ENCODE assay signal across 9 cellular contexts in the genomic region with DNA sequence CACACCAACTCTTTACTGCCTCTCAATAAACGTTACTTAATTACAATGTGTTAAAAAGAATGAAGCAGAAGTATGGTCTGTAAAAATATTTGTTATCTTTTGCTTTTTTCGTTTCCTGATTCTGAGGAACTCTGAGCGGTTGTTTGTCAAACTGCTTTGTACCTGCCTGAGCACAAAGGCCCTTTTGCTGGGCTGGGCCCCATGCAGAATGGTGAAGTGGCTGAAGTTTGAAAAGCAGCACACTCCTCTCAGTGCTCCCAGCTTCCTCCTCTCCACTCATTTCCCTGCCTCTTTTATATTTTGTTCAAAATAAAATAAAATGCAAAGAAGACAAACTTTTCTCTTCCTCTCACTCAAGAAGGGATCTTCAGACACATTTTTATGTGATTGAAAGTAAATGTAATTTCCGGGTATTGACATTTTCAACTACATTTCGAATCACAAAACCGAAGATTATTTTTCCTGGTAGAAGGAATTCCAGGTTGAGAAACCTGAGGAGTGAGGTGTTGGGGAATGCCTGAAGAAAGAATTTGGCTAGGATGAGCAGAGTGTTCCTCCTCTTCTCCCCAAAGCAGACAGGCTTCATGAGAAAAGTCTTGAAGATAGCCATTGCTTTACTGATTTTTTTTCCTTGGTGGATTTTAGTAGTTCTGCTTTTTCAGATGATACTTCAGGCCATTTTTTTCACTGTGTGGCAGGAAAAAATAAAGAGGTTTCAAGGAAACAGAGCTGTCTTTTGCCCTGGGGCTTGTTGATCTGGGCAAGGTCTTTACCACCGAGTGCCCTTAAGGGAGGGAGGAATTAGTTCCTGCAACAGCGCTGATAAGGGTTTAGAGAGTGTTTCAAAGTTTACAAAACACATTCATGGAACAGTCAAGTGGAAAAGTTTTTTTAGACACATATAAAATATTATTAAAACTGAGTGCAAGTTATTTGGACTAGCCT.
DNase-seq lines count a peak whose midpoint lies in the region; ATAC-seq, FAIRE-seq and TF ChIP-seq lines count a peak whose summit lies in the region.
"Had no signal": no experiment of that assay in that cellular context is flagged by ENCODE, and none has a peak within 500 bp of the region (broad histone marks: within the 10 kb centered on the region; RNA-seq: fewer than 3 reads in every experiment).

No MANE protein-coding gene starts in this region.

- H3K27ac Mint-ChIP-seq in activated naive CD8-positive, alpha-beta T cell treated with anti-CD3 and anti-CD28 coated beads for 36 hours: peak overlapping the region; percentile 88

- H3K36me3 ChIP-seq in muscle layer of duodenum (ENCODE audit: control insufficient read depth in 1 of 2, insufficient read depth in 2 of 2, low read length in 2 of 2): no peaks in the 10 kb centered on the region

- H3K27me3 Mint-ChIP-seq in activated naive CD8-positive, alpha-beta T cell treated with anti-CD3 and anti-CD28 coated beads for 36 hours: no peaks in the 10 kb centered on the region

- no peaks in the 10 kb centered on the region for H3K27me3 ChIP-seq in muscle layer of duodenum (ENCODE audit: low read depth, low read length)

- no peak overlapping the region for H3K4me3 ChIP-seq in muscle layer of duodenum (ENCODE audit: low read depth in 1 of 2, low read length in 2 of 2)

- no peak for FAIRE-seq in GM12891 (lab: Jason Lieb, UNC)

- TF ChIP-seq POLR2A in GM12891 (IDR thresholded peaks at IDR 0.05; ENCODE audit: low read depth, low read length): no peak

- peak overlapping the region; percentile 18 for H3K27ac ChIP-seq in muscle layer of duodenum (ENCODE audit: low read length)

- no peaks in the 10 kb centered on the region for H3K9me3 ChIP-seq in muscle layer of duodenum (ENCODE audit: control insufficient read depth in 1 of 2, low read length in 2 of 2)

- peaks cover 34% of the 10 kb centered on the region for H3K4me1 Mint-ChIP-seq in activated naive CD8-positive, alpha-beta T cell treated with anti-CD3 and anti-CD28 coated beads for 36 hours

- H3K4me1 ChIP-seq in muscle layer of duodenum (ENCODE audit: control insufficient read depth in 1 of 2, insufficient read depth in 2 of 2, low read length in 2 of 2): no peaks in the 10 kb centered on the region

- ATAC-seq in GM18858 (IDR thresholded peaks at IDR 0.05; ENCODE audit: unreplicated experiment): no peak

- DNase-seq in GM12891 (ENCODE audit: insufficient read length, low spot score) (no peak), NCI-H774 (lab: John Stamatoyannopoulos, UW) (peak; percentile 13), NCI-H1092 (lab: John Stamatoyannopoulos, UW) (no peak), activated gamma-delta T cell treated with Interleukin-2 at 50 U/mL for 16 hours (no peak), SHP77 treated with DMSO at 0.1 percent for 48 hours (lab: John Stamatoyannopoulos, UW) (no peak)
- DNase-seq in activated naive CD8-positive, alpha-beta T cell treated with anti-CD3 and anti-CD28 coated beads for 36 hours: no peak
- DNase-seq: NCI-H2081 had no signal

- H3K9me3 Mint-ChIP-seq in activated naive CD8-positive, alpha-beta T cell treated with anti-CD3 and anti-CD28 coated beads for 36 hours: peaks cover 23% of the 10 kb centered on the region

- H3K4me3 Mint-ChIP-seq in activated naive CD8-positive, alpha-beta T cell treated with anti-CD3 and anti-CD28 coated beads for 36 hours: peak overlapping the region; percentile 37

- peaks cover 17% of the 10 kb centered on the region for H3K36me3 Mint-ChIP-seq in activated naive CD8-positive, alpha-beta T cell treated with anti-CD3 and anti-CD28 coated beads for 36 hours

TF ChIP-seq in GM12891, 5 proteins besides CTCF, POLR2A, EP300 and RAD21:
- TF ChIP-seq SPI1 (IDR thresholded peaks at IDR 0.05; ENCODE audit: low read depth, low read length) (0 out of 2 replicates have a peak, but pooled peaks have one; percentile 2), POLR2AphosphoS5 (IDR thresholded peaks at IDR 0.05; ENCODE audit: low read depth, low read length) (no peak)
